In genomic region chr22:38707346-38707745, GRCh38 we compare ENCODE assay signal across 8 cellular contexts. TPM values are rescaled to one million over a fixed set of nuclear protein-coding genes. Genes with fewer than 3 reads are reported as not detected.
A peak's percentile ranks its signal among the peaks of the same experiment; 100 is the strongest.
DNase-seq lines count a peak whose midpoint lies in the region; ATAC-seq and TF ChIP-seq lines count a peak whose summit lies in the region.

No MANE protein-coding gene starts in this region.

- H3K9me2 ChIP-seq in Loucy (replicated peaks; ENCODE audit: low read depth, low read length): no peaks in the 10 kb centered on the region

- H3K27me3 ChIP-seq in Loucy (ENCODE audit: insufficient read depth, low read length, poor library complexity, severe bottlenecking) (no peaks in the 10 kb centered on the region), colonic mucosa (no peaks in the 10 kb centered on the region), neuron (ENCODE audit: insufficient read depth, low read length) (no peaks in the 10 kb centered on the region)

- 0 out of 2 replicates have a peak, but pooled peaks cover 3% of the 10 kb centered on the region for H3F3A ChIP-seq in Loucy (ENCODE audit: low read depth)

- in situ Hi-C loops in Caki2 (cut with HindIII; ENCODE audit: low pct_unique_long_range_greater_than_20kb, low sequenced_read_pairs): no loop called here

- no peak for ATAC-seq in GM21619 (IDR thresholded peaks at IDR 0.05; ENCODE audit: unreplicated experiment)
- ATAC-seq in HG02938 (IDR thresholded peaks at IDR 0.05; ENCODE audit: unreplicated experiment): no peak
- ATAC-seq in HG02840 (IDR thresholded peaks at IDR 0.05; ENCODE audit: low FRiP score, unreplicated experiment): no peak
- no peak for ATAC-seq in HG02610 (IDR thresholded peaks at IDR 0.05; ENCODE audit: unreplicated experiment)

- H3K36me3 ChIP-seq in Loucy (ENCODE audit: insufficient read depth, low read length) (peaks cover 4% of the 10 kb centered on the region; the same call in 1 of the 2 replicates), colonic mucosa (no peaks in the 10 kb centered on the region), neuron (ENCODE audit: insufficient read depth, low read length) (peaks cover 19% of the 10 kb centered on the region)

- intact Hi-C loops in colonic mucosa (cut with DNase I): no loop called here

- H3K9me3 ChIP-seq in Loucy (ENCODE audit: insufficient read depth, low read depth, low read length): no peaks in the 10 kb centered on the region
- H3K9me3 ChIP-seq in colonic mucosa: no peaks in the 10 kb centered on the region
- no peaks in the 10 kb centered on the region for H3K9me3 ChIP-seq in neuron (ENCODE audit: low read length)

- H4K20me1 ChIP-seq in Loucy (ENCODE audit: insufficient read depth, low read length, poor library complexity, severe bottlenecking): peaks cover 57% of the 10 kb centered on the region

- H2AFZ ChIP-seq in Loucy (ENCODE audit: low read length): no peak overlapping the region
- no peak overlapping the region for H2AFZ ChIP-seq in neuron (ENCODE audit: low read depth, low read length)

- DNase-seq in Caki2 (ENCODE audit: low read depth) (peak; percentile 31), colonic mucosa (peak; percentile 49)

- no peak for TF ChIP-seq CTCF in Loucy (conservative IDR thresholded peaks at IDR 0.05; ENCODE audit: low read length)
- TF ChIP-seq CTCF in colonic mucosa (IDR thresholded peaks at IDR 0.05): no peak

- H3K79me2 ChIP-seq in Loucy (ENCODE audit: insufficient read depth, low read length): peaks cover 64% of the 10 kb centered on the region

- peak overlapping the region; percentile 98 for H3K27ac ChIP-seq in colonic mucosa

- H3K4me3 ChIP-seq in Loucy (ENCODE audit: low read length, poor library complexity, severe bottlenecking) (peak overlapping the region; percentile 89), colonic mucosa (peak overlapping the region; percentile 97), neuron (ENCODE audit: low read length) (peak overlapping the region; percentile 91)

- H3K4me1 ChIP-seq in Loucy (ENCODE audit: insufficient read depth, low read length, poor library complexity, severe bottlenecking): peaks cover 53% of the 10 kb centered on the region
- peaks cover 16% of the 10 kb centered on the region for H3K4me1 ChIP-seq in colonic mucosa
- H3K4me1 ChIP-seq in neuron (ENCODE audit: insufficient read depth, low read length): peaks cover 23% of the 10 kb centered on the region

- peak overlapping the region; percentile 96 for H3K4me2 ChIP-seq in Loucy (ENCODE audit: low read depth, low read length, poor library complexity, severe bottlenecking)

- H3K9ac ChIP-seq in Loucy (ENCODE audit: low read depth, low read length, poor library complexity, severe bottlenecking) (peak overlapping the region; percentile 88), colonic mucosa (ENCODE audit: low read depth in 2 of 2, low read length in 2 of 2) (peak overlapping the region in 1 of 2 donors; percentile 70)

RNA-seq across cellular contexts. Expression of gene GTPBP1, which starts 1.6 kb away (rescaled TPM):
- total RNA-seq in Caki2 (2014; rRNA removed; shearing (Covaris generic); ENCODE audit: low replicate concordance): 14.0 and 19.3 TPM in 2 replicates
- total RNA-seq in colonic mucosa: 10 to 100 TPM; 64.6 to 65.6 TPM

RNA-seq across cellular contexts. Expression of gene JOSD1, which starts 6.6 kb away (rescaled TPM):
- total RNA-seq in Caki2 (2014; rRNA removed; shearing (Covaris generic); ENCODE audit: low replicate concordance): 88.1 and 113 TPM in 2 replicates
- total RNA-seq in colonic mucosa: 100 to 1,000 TPM in 1 of 2 donors, 10 to 100 TPM in 1; 52.4 to 108 TPM

RNA-seq across cellular contexts. Expression of gene TOMM22, which starts 25.6 kb away (rescaled TPM):
- 124 and 162 TPM in 2 replicates for total RNA-seq in Caki2 (2014; rRNA removed; shearing (Covaris generic); ENCODE audit: low replicate concordance)
- 100 to 1,000 TPM in 1 of 2 donors, 10 to 100 TPM in 1; 97.1 to 149 TPM for total RNA-seq in colonic mucosa

RNA-seq across cellular contexts. Expression of gene SUN2, which starts 48.5 kb away (rescaled TPM):
- 96.0 and 110 TPM in 2 replicates for total RNA-seq in Caki2 (2014; rRNA removed; shearing (Covaris generic); ENCODE audit: low replicate concordance)
- total RNA-seq in colonic mucosa: 100 to 1,000 TPM; 106 to 123 TPM

RNA-seq across cellular contexts. Expression of gene CBY1, which starts 50.9 kb away (rescaled TPM):
- 45.1 and 84.5 TPM in 2 replicates for total RNA-seq in Caki2 (2014; rRNA removed; shearing (Covaris generic); ENCODE audit: low replicate concordance)
- 10 to 100 TPM; 27.4 to 38.1 TPM for total RNA-seq in colonic mucosa
